In genomic region chr10:92688927-92689662, GRCh38 we compare ENCODE assay signal across 1 cellular context.
TF ChIP-seq lines count a peak whose summit lies in the region.

No MANE protein-coding gene starts in this region.

TF ChIP-seq in HepG2, 621 proteins besides CTCF, POLR2A, EP300 and RAD21 (continued from another document and continues in another):
- no peak for TF ChIP-seq AHDC1 (CRISPR knock-in tag; IDR thresholded peaks at IDR 0.05; ENCODE audit: borderline replicate concordance)
- peak; percentile 82 for TF ChIP-seq ZNF501 (CRISPR knock-in tag; IDR thresholded peaks at IDR 0.05)
- TF ChIP-seq ZNF629 (CRISPR knock-in tag; conservative IDR thresholded peaks at IDR 0.05): no peak
- peak; percentile 91; the same call in 1 of the 2 replicates for TF ChIP-seq ZNF30 (CRISPR knock-in tag; IDR thresholded peaks at IDR 0.05)
- TF ChIP-seq ZNF563 (CRISPR knock-in tag; IDR thresholded peaks at IDR 0.05): no peak; the same call in 1 of the 2 replicates
- peak; percentile 65; the same call in 1 of the 2 replicates for TF ChIP-seq ZNF20 (CRISPR knock-in tag; IDR thresholded peaks at IDR 0.05)
- 0 out of 2 replicates have a peak, but pooled peaks have one; percentile 2 for TF ChIP-seq ZNF441 (CRISPR knock-in tag; IDR thresholded peaks at IDR 0.05; ENCODE audit: borderline replicate concordance)
- 0 out of 2 replicates have a peak, but pooled peaks have one; percentile 33 for TF ChIP-seq YEATS2 (CRISPR knock-in tag; IDR thresholded peaks at IDR 0.05; ENCODE audit: borderline replicate concordance)
- TF ChIP-seq ZNF598 (CRISPR knock-in tag; IDR thresholded peaks at IDR 0.05; ENCODE audit: borderline replicate concordance): peak; percentile 48; the same call in 1 of the 2 replicates
- TF ChIP-seq ZNF761 (CRISPR knock-in tag; conservative IDR thresholded peaks at IDR 0.05): 0 out of 2 replicates have a peak, but pooled peaks have one; percentile 15
- peak; percentile 19; the same call in 1 of the 2 replicates for TF ChIP-seq YEATS4 (CRISPR knock-in tag; IDR thresholded peaks at IDR 0.05; ENCODE audit: borderline replicate concordance)
- TF ChIP-seq NFE2 (CRISPR knock-in tag; IDR thresholded peaks at IDR 0.05): no peak
- no peak for TF ChIP-seq FIP1L1 (IDR thresholded peaks at IDR 0.05; ENCODE audit: borderline replicate concordance, insufficient read depth, low read depth, low read length)
- peak; percentile 10; the same call in 1 of the 2 replicates for TF ChIP-seq ZNF552 (CRISPR knock-in tag; IDR thresholded peaks at IDR 0.05; ENCODE audit: borderline replicate concordance)
- TF ChIP-seq KLF6 (CRISPR knock-in tag; IDR thresholded peaks at IDR 0.05): peak; percentile 62; the same call in 1 of the 2 replicates
- TF ChIP-seq FOXO1 (CRISPR knock-in tag; IDR thresholded peaks at IDR 0.05): 0 out of 2 replicates have a peak, but pooled peaks have one; percentile 12
- TF ChIP-seq ZNF646 (CRISPR knock-in tag; IDR thresholded peaks at IDR 0.05): no peak
- TF ChIP-seq MYNN (CRISPR knock-in tag; IDR thresholded peaks at IDR 0.05; ENCODE audit: low read depth): 0 out of 2 replicates have a peak, but pooled peaks have one; percentile 47
- TF ChIP-seq USF2 (IDR thresholded peaks at IDR 0.05; ENCODE audit: low read depth, low read length): no peak
- TF ChIP-seq USF2 (CRISPR knock-in tag; IDR thresholded peaks at IDR 0.05; ENCODE audit: borderline replicate concordance): no peak
- TF ChIP-seq ZNF800 (CRISPR knock-in tag; IDR thresholded peaks at IDR 0.05): 0 out of 2 replicates have a peak, but pooled peaks have one; percentile 19
- TF ChIP-seq ZNF639 (CRISPR knock-in tag; conservative IDR thresholded peaks at IDR 0.05): no peak
- TF ChIP-seq CENPBD1 (CRISPR knock-in tag; IDR thresholded peaks at IDR 0.05; ENCODE audit: borderline replicate concordance, low read depth): no peak
- TF ChIP-seq TEF (CRISPR knock-in tag; IDR thresholded peaks at IDR 0.05): peak; percentile 17; the same call in 1 of the 2 replicates
- TF ChIP-seq SPEN (CRISPR knock-in tag; IDR thresholded peaks at IDR 0.05; ENCODE audit: low read depth): peak; percentile 12; the same call in 1 of the 2 replicates
- TF ChIP-seq FOXA3 (CRISPR knock-in tag; IDR thresholded peaks at IDR 0.05): no peak
- TF ChIP-seq RXRA (CRISPR knock-in tag; IDR thresholded peaks at IDR 0.05): peak; percentile 51; the same call in 1 of the 2 replicates
- 0 out of 2 replicates have a peak, but pooled peaks have one; percentile 24 for TF ChIP-seq ZNF280D (CRISPR knock-in tag; IDR thresholded peaks at IDR 0.05)
- no peak for TF ChIP-seq RORA (CRISPR knock-in tag; IDR thresholded peaks at IDR 0.05)
- no peak for TF ChIP-seq CENPX (CRISPR knock-in tag; IDR thresholded peaks at IDR 0.05)
- 0 out of 2 replicates have a peak, but pooled peaks have one; percentile 28 for TF ChIP-seq ZMAT3 (CRISPR knock-in tag; conservative IDR thresholded peaks at IDR 0.05)
- 0 out of 2 replicates have a peak, but pooled peaks have one; percentile 54 for TF ChIP-seq ZBTB3 (CRISPR knock-in tag; IDR thresholded peaks at IDR 0.05; ENCODE audit: borderline replicate concordance, low read depth)
- 0 out of 2 replicates have a peak, but pooled peaks have one; percentile 72 for TF ChIP-seq ARID2 (CRISPR knock-in tag; IDR thresholded peaks at IDR 0.05; ENCODE audit: borderline replicate concordance)
